9 cellular contexts compared by ENCODE assay signal in genomic region chr2:216404010-216404618, GRCh38. TPM values are rescaled to one million over a fixed set of nuclear protein-coding genes. Genes with fewer than 3 reads are reported as not detected.
DNase-seq lines count a peak whose midpoint lies in the region; ATAC-seq, FAIRE-seq and TF ChIP-seq lines count a peak whose summit lies in the region.
"Had no signal": no experiment of that assay in that cellular context is flagged by ENCODE, and none has a peak within 500 bp of the region (broad histone marks: within the 10 kb centered on the region; RNA-seq: fewer than 3 reads in every experiment).

No MANE protein-coding gene starts in this region.

- no peaks in the 10 kb centered on the region for H3K9me1 ChIP-seq in K562 (ENCODE audit: control insufficient read depth, insufficient read depth, low read length)

- 16% methylated on average over 5 of the region's 5 CpGs for WGBS in K562 (ENCODE audit: insufficient coverage, low coverage, missing lambda C conversion rate)

- no peak overlapping the region for H3K4me3 Mint-ChIP-seq in T-helper 17 cell

- no peaks in the 10 kb centered on the region; a peak in 1 of 5 replicates for H3K4me1 ChIP-seq in K562 (replicated peaks in 1 of 2; ENCODE audit: control insufficient read depth in 2 of 2, insufficient read depth in 2 of 2, low read length in 2 of 2)

- peaks cover 2 to 10% of the 10 kb centered on the region in 2 experiments; a peak in 3 of 5 replicates for H3K27me3 ChIP-seq in K562 (ENCODE audit: control insufficient read depth in 2 of 2, insufficient read depth in 2 of 2, low read length in 2 of 2)

- H3K27me3 Mint-ChIP-seq in T-helper 17 cell = peaks cover 31% of the 10 kb centered on the region

- H3K79me2 ChIP-seq in K562 (ENCODE audit: control insufficient read depth, insufficient read depth, low read length) = no peaks in the 10 kb centered on the region

- no TSS peak for BruUV-seq in K562 (replicated peaks; lab: Mats Ljungman, UMichigan)

- no peaks in the 10 kb centered on the region for H3K9me3 ChIP-seq in T-helper 17 cell (ENCODE audit: control insufficient read depth, low read length, poor library complexity, severe bottlenecking)
- H3K9me3 ChIP-seq in K562 (replicated peaks; ENCODE audit: control insufficient read depth, insufficient read depth, low read depth, low read length) = no peaks in the 10 kb centered on the region

- no peak overlapping the region for H2AFZ ChIP-seq in K562 (ENCODE audit: low read depth, low read length)

- no peak overlapping the region for H3K9ac ChIP-seq in K562 (ENCODE audit: insufficient read depth in 1 of 2, low read depth in 2 of 2, low read length in 2 of 2)

- peak; percentile 59 to 68 for TF ChIP-seq RAD21 in K562 (CRISPR knock-in tag; conservative IDR thresholded peaks at IDR 0.05 in 1 of 2, IDR thresholded peaks at IDR 0.05 in 1 of 2)

- no peak overlapping the region for H3K27ac ChIP-seq in K562 (ENCODE audit: extremely low read depth, low read depth, low read length)

- CTCF ChIA-PET in K562 (lab: Yijun Ruan, JAX; ENCODE audit: low intra/inter-chr PET ratio) = no interaction called here

- no peak for TF ChIP-seq EP300 in K562 (IDR thresholded peaks at IDR 0.05; ENCODE audit: low read length)

- no peak overlapping the region for H3K27ac Mint-ChIP-seq in T-helper 17 cell

- H4K20me1 ChIP-seq in K562 (replicated peaks; ENCODE audit: control insufficient read depth, insufficient read depth, low read length) = no peaks in the 10 kb centered on the region

- TF ChIP-seq CTCF in K562 (IDR thresholded peaks at IDR 0.05 in 2 of 3, conservative IDR thresholded peaks at IDR 0.05 in 1 of 3; ENCODE audit: insufficient read depth in 2 of 3, low read depth in 1 of 3, low read length in 3 of 3) = peak; percentile 58 to 69 (median 66)

- peaks cover 2% of the 10 kb centered on the region for H3K36me3 Mint-ChIP-seq in T-helper 17 cell (ENCODE audit: low read depth)

- no peak for TF ChIP-seq POLR2A in K562 (conservative IDR thresholded peaks at IDR 0.05)

- in situ Hi-C loops in K562 (cut with MboI) = no loop called here

- H3K4me2 ChIP-seq in K562 (ENCODE audit: insufficient read depth, low read length) = no peak overlapping the region

- H3K36me3 ChIP-seq in K562 (ENCODE audit: control insufficient read depth, insufficient read depth, low read length) = no peaks in the 10 kb centered on the region

- peak; percentile 60 for DNase-seq in DMS 273 (lab: John Stamatoyannopoulos, UW; ENCODE audit: unreplicated experiment)
- DNase-seq in DMS 273 treated with DMSO at 0.1 percent for 48 hours (lab: John Stamatoyannopoulos, UW) = no peak
- peak; percentile 63 for DNase-seq in HT-29 (ENCODE audit: low spot score)
- DNase-seq in T-helper 17 cell = peak in 2 of 3 donors; percentile 18 to 27
- DNase-seq in K562 (ENCODE audit: extremely low read depth in 1 of 4, low spot score in 3 of 4) = peak; percentile 34 to 39 (median 36)
- DNase-seq in left kidney (ENCODE audit: low read depth, low spot score) = peak; percentile 16
- peak; percentile 22 for DNase-seq in stimulated activated CD8-positive, alpha-beta memory T cell treated with anti-CD3 and anti-CD28 coated beads, Interleukin-4, amount 100 ng/mL, for 24 hours (ENCODE audit: low read depth)

- no peaks in the 10 kb centered on the region for H3K4me1 Mint-ChIP-seq in T-helper 17 cell

- no peak overlapping the region for H3K4me3 ChIP-seq in K562

- POLR2A ChIA-PET in K562 (lab: Yijun Ruan, JAX) = no interaction called here

- ATAC-seq in T-helper 17 cell = peak; percentile 73
- peak; percentile 81 for ATAC-seq in K562
- no peak for ATAC-seq in HG03039 (IDR thresholded peaks at IDR 0.05; ENCODE audit: unreplicated experiment)

- peak; percentile 73 for FAIRE-seq in K562 (lab: Jason Lieb, UNC)
- FAIRE-seq: A204.1 had no signal

- intact Hi-C loops in K562 (cut with micrococcal nuclease) = loop anchor here (5.0 kb wide), 1 partner anchor 182 kb away; no protein-coding TSS in a partner anchor

TF ChIP-seq in K562, 482 proteins besides CTCF, POLR2A, EP300 and RAD21 (continues in another document):
- TF ChIP-seq RFX1 (IDR thresholded peaks at IDR 0.05) (no peak), DEAF1 (CRISPR knock-in tag; IDR thresholded peaks at IDR 0.05) (0 out of 2 replicates have a peak, but pooled peaks have one; percentile 37), MEF2D (tag; conservative IDR thresholded peaks at IDR 0.05; ENCODE audit: low read depth) (no peak), CTCFL (IDR thresholded peaks at IDR 0.05; ENCODE audit: borderline replicate concordance, insufficient read depth, low read depth, low read length, poor library complexity, severe bottlenecking) (no peak), SMC3 (conservative IDR thresholded peaks at IDR 0.05; ENCODE audit: insufficient read depth, low read depth, low read length) (0 out of 2 replicates have a peak, but pooled peaks have one; percentile 26), FOXA3 (CRISPR knock-in tag; conservative IDR thresholded peaks at IDR 0.05 in 1 of 2, IDR thresholded peaks at IDR 0.05 in 1 of 2) (no peak), EP400 (IDR thresholded peaks at IDR 0.05) (no peak), KAT2B (IDR thresholded peaks at IDR 0.05; ENCODE audit: low read depth, low read length) (no peak), MIER1 (IDR thresholded peaks at IDR 0.05; ENCODE audit: low read depth) (no peak)

RNA-seq across cellular contexts. Expression of gene SMARCAL1, which starts 8.2 kb away (rescaled TPM):
- 3.6 and 8.5 TPM in 2 replicates for total RNA-seq in HT-29 (2014; rRNA removed; shearing (Covaris generic))
- 10 to 100 TPM; 14.0 to 15.0 TPM for total RNA-seq in T-helper 17 cell
- total RNA-seq in K562 (2011; cell fraction: chromatin; rRNA removed; ENCODE audit: low replicate concordance) = 87.7 and 109 TPM in 2 replicates
- total RNA-seq in K562 (2011; cell fraction: nucleolus; rRNA removed) = 50.2 and 58.3 TPM in 2 replicates
- 72.6 and 98.8 TPM in 2 replicates for total RNA-seq in K562 (2011; cell fraction: nucleoplasm; rRNA removed)
- total RNA-seq in K562 (2014; rRNA removed) = 12.4 and 15.6 TPM in 2 replicates
- 11.5 and 12.4 TPM in 2 replicates for total RNA-seq in K562 (2014; rRNA removed; fragmentation: Illumina TruSeq; extraction: Trizol)
- total RNA-seq in K562 (2015; rRNA removed; fragmentation: Illumina TruSeq; extraction: Trizol) = 10.2 and 10.6 TPM in 2 replicates
- 21.8 and 22.6 TPM in 2 replicates for total RNA-seq in K562 (2021)
- 27.9 and 29.7 TPM in 2 replicates for polyA plus RNA-seq in K562 (2011; rRNA removed)
- 23.3 and 29.8 TPM in 2 replicates for polyA plus RNA-seq in K562 (2011; cell fraction: cytosol; rRNA removed)
- polyA plus RNA-seq in K562 (2011; cell fraction: nucleus; rRNA removed) = 27.1 and 31.3 TPM in 2 replicates
- 14.3 and 20.0 TPM in 2 replicates for polyA plus RNA-seq in K562 (2012)
- polyA plus RNA-seq in K562 (2014; fragmentation: Illumina TruSeq; extraction: Trizol) = 18.5 and 20.6 TPM in 2 replicates
- 10 to 100 TPM in 1 of 2 experiments, 1 to 10 TPM in 1; 8.2 to 12.3 TPM for polyA plus RNA-seq in K562 (2014; fragmentation: Nextera tagmentation; extraction: Ambion mirVana)
- polyA plus RNA-seq in K562 (2014; rRNA removed) = 11.9 and 16.3 TPM in 2 replicates
- 59.5 and 60.9 TPM in 2 replicates for polyA minus RNA-seq in K562 (2011; rRNA and poly(A)+ RNA removed)
- 20.5 and 23.9 TPM in 2 replicates for polyA minus RNA-seq in K562 (2011; cell fraction: cytosol; rRNA and poly(A)+ RNA removed)
- 58.3 and 74.0 TPM in 2 replicates for polyA minus RNA-seq in K562 (2011; cell fraction: nucleus; rRNA and poly(A)+ RNA removed)

RNA-seq across cellular contexts. Expression of gene MARCHF4, which starts 31.8 kb away (rescaled TPM):
- not detected in 2 replicates for total RNA-seq in HT-29 (2014; rRNA removed; shearing (Covaris generic))
- not detected for total RNA-seq in T-helper 17 cell
- not detected in 2 replicates for total RNA-seq in K562 (2011; cell fraction: chromatin; rRNA removed; ENCODE audit: low replicate concordance)
- not detected in 2 replicates for total RNA-seq in K562 (2011; cell fraction: nucleolus; rRNA removed)
- total RNA-seq in K562 (2011; cell fraction: nucleoplasm; rRNA removed) = not detected in 2 replicates
- not detected in 2 replicates for total RNA-seq in K562 (2014; rRNA removed)
- total RNA-seq in K562 (2014; rRNA removed; fragmentation: Illumina TruSeq; extraction: Trizol) = not detected in 2 replicates
- not detected in 2 replicates for total RNA-seq in K562 (2015; rRNA removed; fragmentation: Illumina TruSeq; extraction: Trizol)
- total RNA-seq in K562 (2021) = not detected in 2 replicates
- not detected in 2 replicates for polyA plus RNA-seq in K562 (2011; rRNA removed)
- not detected in 2 replicates for polyA plus RNA-seq in K562 (2011; cell fraction: cytosol; rRNA removed)
- polyA plus RNA-seq in K562 (2011; cell fraction: nucleus; rRNA removed) = not detected in 2 replicates
- 0.03 TPM in 1 of 2 replicates, not detected in the other for polyA plus RNA-seq in K562 (2012)
- not detected in 2 replicates for polyA plus RNA-seq in K562 (2014; fragmentation: Illumina TruSeq; extraction: Trizol)
- not detected for polyA plus RNA-seq in K562 (2014; fragmentation: Nextera tagmentation; extraction: Ambion mirVana)
- polyA plus RNA-seq in K562 (2014; rRNA removed) = 0.05 TPM in 1 of 2 replicates, not detected in the other
- not detected in 2 replicates for polyA minus RNA-seq in K562 (2011; rRNA and poly(A)+ RNA removed)
- polyA minus RNA-seq in K562 (2011; cell fraction: cytosol; rRNA and poly(A)+ RNA removed) = not detected in 2 replicates
- not detected in 2 replicates for polyA minus RNA-seq in K562 (2011; cell fraction: nucleus; rRNA and poly(A)+ RNA removed)
